ENCODE assay signal across 23 cellular contexts in genomic region chr10:43980313-43980712, GRCh38.
DNase-seq lines count a peak whose midpoint lies in the region; ATAC-seq and TF ChIP-seq lines count a peak whose summit lies in the region.
"Had no signal": no experiment of that assay in that cellular context is flagged by ENCODE, and none has a peak within 500 bp of the region (broad histone marks: within the 10 kb centered on the region; RNA-seq: fewer than 3 reads in every experiment).

No MANE protein-coding gene starts in this region.

- intact Hi-C loops in activated CD8-positive, alpha-beta T cell treated with anti-CD3 and anti-CD28 coated beads for 36 hours (cut with micrococcal nuclease): no loop called here

- no peak overlapping the region for H3K4me3 Mint-ChIP-seq in stimulated activated naive CD8-positive, alpha-beta T cell treated with anti-CD3 and anti-CD28 coated beads, Interleukin-15, amount 100 ng/mL, for 72 hours
- no peak overlapping the region for H3K4me3 Mint-ChIP-seq in activated CD8-positive, alpha-beta T cell treated with anti-CD3 and anti-CD28 coated beads for 36 hours
- no peak overlapping the region for H3K4me3 Mint-ChIP-seq in activated naive CD8-positive, alpha-beta T cell treated with anti-CD3 and anti-CD28 coated beads, Interleukin-2, amount 50 U/mL, for 24 hours
- H3K4me3 Mint-ChIP-seq: activated naive CD4-positive, alpha-beta T cell treated with anti-CD3 and anti-CD28 coated beads, Interleukin-2, amount 50 U/mL, for 24 hours; CD4-positive, alpha-beta T cell; dendritic cell treated with granulocyte-macrophage colony-stimulating factor and Interleukin-4, amounts not matched to agents 40 ng/mL and 50 ng/mL, for 4 days had no signal

- POLR2A ChIA-PET in activated CD8-positive, alpha-beta T cell treated with anti-CD3 and anti-CD28 coated beads for 36 hours (lab: Charles Lee): no interaction called here

- CTCF ChIA-PET in activated CD8-positive, alpha-beta T cell treated with anti-CD3 and anti-CD28 coated beads for 36 hours (lab: Charles Lee): no interaction called here

- TF ChIP-seq CTCF in activated CD8-positive, alpha-beta T cell treated with anti-CD3 and anti-CD28 coated beads for 36 hours (IDR thresholded peaks at IDR 0.05): no peak

- DNase-seq in stimulated activated naive CD8-positive, alpha-beta T cell treated with anti-CD3 and anti-CD28 coated beads, Interleukin-15, amount 100 ng/mL, for 72 hours: no peak
- no peak for DNase-seq in stimulated activated naive CD8-positive, alpha-beta T cell treated with anti-CD3 and anti-CD28 coated beads, Interleukin-15, Interleukin-2, amounts not matched to agents 100 U/mL and 50 U/mL, for 24 hours
- DNase-seq in activated CD8-positive, alpha-beta T cell treated with anti-CD3 and anti-CD28 coated beads for 36 hours: peak; percentile 5
- peak; percentile 26 to 78 for DNase-seq in lung microvascular endothelial cell (ENCODE audit: low read depth in 2 of 2)
- no peak for DNase-seq in activated naive CD8-positive, alpha-beta T cell treated with anti-CD3 and anti-CD28 coated beads, Interleukin-2, amount 50 U/mL, for 24 hours
- no peak for DNase-seq in T1000 (lab: John Stamatoyannopoulos, UW)
- DNase-seq: activated CD4-positive, CD25-positive, alpha-beta regulatory T cell; aorta; caudate nucleus; CD4-positive, alpha-beta T cell; GF-D8; H7; MG63; NCI-H1436; NCI-H510A treated with DMSO at 0.1 percent for 48 hours; sigmoid colon; SK-N-SH; stimulated activated CD4-positive, alpha-beta T cell treated with anti-CD3 and anti-CD28 coated beads, Interleukin-15, amount 100 ng/mL, for 24 hours; substantia nigra; uterus had no signal

- H3K27ac Mint-ChIP-seq in stimulated activated naive CD8-positive, alpha-beta T cell treated with anti-CD3 and anti-CD28 coated beads, Interleukin-15, amount 100 ng/mL, for 72 hours: no peak overlapping the region
- no peak overlapping the region for H3K27ac Mint-ChIP-seq in activated CD8-positive, alpha-beta T cell treated with anti-CD3 and anti-CD28 coated beads for 36 hours
- no peak overlapping the region for H3K27ac Mint-ChIP-seq in activated naive CD8-positive, alpha-beta T cell treated with anti-CD3 and anti-CD28 coated beads, Interleukin-2, amount 50 U/mL, for 24 hours
- H3K27ac Mint-ChIP-seq: activated naive CD4-positive, alpha-beta T cell treated with anti-CD3 and anti-CD28 coated beads, Interleukin-2, amount 50 U/mL, for 24 hours; CD4-positive, alpha-beta T cell; dendritic cell treated with granulocyte-macrophage colony-stimulating factor and Interleukin-4, amounts not matched to agents 40 ng/mL and 50 ng/mL, for 4 days had no signal

- H3K9me3 Mint-ChIP-seq in stimulated activated naive CD8-positive, alpha-beta T cell treated with anti-CD3 and anti-CD28 coated beads, Interleukin-15, amount 100 ng/mL, for 72 hours: peaks cover 0 to 4% of the 10 kb centered on the region in 2 donors
- no peaks in the 10 kb centered on the region for H3K9me3 Mint-ChIP-seq in activated CD8-positive, alpha-beta T cell treated with anti-CD3 and anti-CD28 coated beads for 36 hours
- no peaks in the 10 kb centered on the region for H3K9me3 Mint-ChIP-seq in activated naive CD8-positive, alpha-beta T cell treated with anti-CD3 and anti-CD28 coated beads, Interleukin-2, amount 50 U/mL, for 24 hours
- H3K9me3 Mint-ChIP-seq: activated naive CD4-positive, alpha-beta T cell treated with anti-CD3 and anti-CD28 coated beads, Interleukin-2, amount 50 U/mL, for 24 hours; CD4-positive, alpha-beta T cell had no signal

- H3K36me3 Mint-ChIP-seq in activated CD8-positive, alpha-beta T cell treated with anti-CD3 and anti-CD28 coated beads for 36 hours (ENCODE audit: low read depth): no peaks in the 10 kb centered on the region
- H3K36me3 Mint-ChIP-seq in activated naive CD8-positive, alpha-beta T cell treated with anti-CD3 and anti-CD28 coated beads, Interleukin-2, amount 50 U/mL, for 24 hours (ENCODE audit: low read depth): no peaks in the 10 kb centered on the region
- H3K36me3 Mint-ChIP-seq: activated naive CD4-positive, alpha-beta T cell treated with anti-CD3 and anti-CD28 coated beads, Interleukin-2, amount 50 U/mL, for 24 hours had no signal

- peak; percentile 22 for ATAC-seq in stimulated activated naive CD8-positive, alpha-beta T cell treated with anti-CD3 and anti-CD28 coated beads, Interleukin-15, amount 100 ng/mL, for 72 hours
- ATAC-seq in stimulated activated naive CD8-positive, alpha-beta T cell treated with anti-CD3 and anti-CD28 coated beads, Interleukin-15, Interleukin-2, amounts not matched to agents 100 U/mL and 50 U/mL, for 24 hours: no peak
- ATAC-seq in activated CD8-positive, alpha-beta T cell treated with anti-CD3 and anti-CD28 coated beads for 36 hours: no peak
- ATAC-seq in activated naive CD8-positive, alpha-beta T cell treated with anti-CD3 and anti-CD28 coated beads, Interleukin-2, amount 50 U/mL, for 24 hours: no peak
- no peak for ATAC-seq in HG02759 (IDR thresholded peaks at IDR 0.05; ENCODE audit: unreplicated experiment)

- H3K4me1 Mint-ChIP-seq in stimulated activated naive CD8-positive, alpha-beta T cell treated with anti-CD3 and anti-CD28 coated beads, Interleukin-15, amount 100 ng/mL, for 72 hours: peaks cover 8% of the 10 kb centered on the region
- peaks cover 9% of the 10 kb centered on the region for H3K4me1 Mint-ChIP-seq in activated CD8-positive, alpha-beta T cell treated with anti-CD3 and anti-CD28 coated beads for 36 hours (ENCODE audit: low read depth)
- peaks cover 12% of the 10 kb centered on the region for H3K4me1 Mint-ChIP-seq in activated naive CD8-positive, alpha-beta T cell treated with anti-CD3 and anti-CD28 coated beads, Interleukin-2, amount 50 U/mL, for 24 hours

- H3K27me3 Mint-ChIP-seq in stimulated activated naive CD8-positive, alpha-beta T cell treated with anti-CD3 and anti-CD28 coated beads, Interleukin-15, amount 100 ng/mL, for 72 hours: no peaks in the 10 kb centered on the region
- no peaks in the 10 kb centered on the region for H3K27me3 Mint-ChIP-seq in activated CD8-positive, alpha-beta T cell treated with anti-CD3 and anti-CD28 coated beads for 36 hours
- no peaks in the 10 kb centered on the region for H3K27me3 Mint-ChIP-seq in activated naive CD8-positive, alpha-beta T cell treated with anti-CD3 and anti-CD28 coated beads, Interleukin-2, amount 50 U/mL, for 24 hours
- H3K27me3 Mint-ChIP-seq: activated naive CD4-positive, alpha-beta T cell treated with anti-CD3 and anti-CD28 coated beads, Interleukin-2, amount 50 U/mL, for 24 hours; CD4-positive, alpha-beta T cell had no signal

Comparison
In these comparisons a context has a peak if more than half of its experiments do, and no peak if none do; other contexts are left out.
1. DNase-seq: peak in activated CD8-positive, alpha-beta T cell treated with anti-CD3 and anti-CD28 coated beads for 36 hours (single experiment) and lung microvascular endothelial cell (2 of 2); none in stimulated activated naive CD8-positive, alpha-beta T cell treated with anti-CD3 and anti-CD28 coated beads, Interleukin-15, amount 100 ng/mL, for 72 hours (0 of 2), stimulated activated naive CD8-positive, alpha-beta T cell treated with anti-CD3 and anti-CD28 coated beads, Interleukin-15, Interleukin-2, amounts not matched to agents 100 U/mL and 50 U/mL, for 24 hours (single experiment), activated naive CD8-positive, alpha-beta T cell treated with anti-CD3 and anti-CD28 coated beads, Interleukin-2, amount 50 U/mL, for 24 hours (single experiment) and T1000 (single experiment).